Comparison of ENCODE assay signal across 8 cellular contexts in genomic region chr10:13528875-13529713, GRCh38.
A peak's percentile ranks its signal among the peaks of the same experiment; 100 is the strongest.
DNase-seq lines count a peak whose midpoint lies in the region; ATAC-seq and TF ChIP-seq lines count a peak whose summit lies in the region.

TSS of gene BEND7 (minus strand) at chr10:13529014. CDS start at chr10:13528533, 481 bp downstream.

- H3K4me1 Mint-ChIP-seq in stimulated activated effector memory CD8-positive, alpha-beta T cell treated with anti-CD3 and anti-CD28 coated beads, Interleukin-12 subunit alpha, Interleukin-12 subunit beta, amount 100 ng/mL, for 72 hours, result peaks cover 15% of the 10 kb centered on the region

- H3K36me3 Mint-ChIP-seq in stimulated activated effector memory CD8-positive, alpha-beta T cell treated with anti-CD3 and anti-CD28 coated beads, Interleukin-12 subunit alpha, Interleukin-12 subunit beta, amount 100 ng/mL, for 72 hours, result no peaks in the 10 kb centered on the region

- no peak within 1 kb of the TSS for H3K27ac Mint-ChIP-seq in stimulated activated effector memory CD8-positive, alpha-beta T cell treated with anti-CD3 and anti-CD28 coated beads, Interleukin-12 subunit alpha, Interleukin-12 subunit beta, amount 100 ng/mL, for 72 hours

- no peak within 1 kb of the TSS for H3K4me3 ChIP-seq in NB4 (ENCODE audit: low read depth, low read length)

- H3K4me3 Mint-ChIP-seq in stimulated activated effector memory CD8-positive, alpha-beta T cell treated with anti-CD3 and anti-CD28 coated beads, Interleukin-12 subunit alpha, Interleukin-12 subunit beta, amount 100 ng/mL, for 72 hours, result peak within 1 kb of the TSS; percentile 47

- no peak for TF ChIP-seq CTCF in NB4 (IDR thresholded peaks at IDR 0.05; ENCODE audit: low read depth, low read length)

- DNase-seq in NCI-H1092 (lab: John Stamatoyannopoulos, UW) (peak; percentile 3), NCI-H1092 treated with DMSO at 0.1 percent for 48 hours (lab: John Stamatoyannopoulos, UW) (no peak), NB4 (ENCODE audit: low read depth) (peak; percentile 9), cerebellar cortex (ENCODE audit: low spot score) (peak; percentile 14), kidney tubule cell (ENCODE audit: low spot score) (peak; percentile 69)
- DNase-seq in stimulated activated effector memory CD8-positive, alpha-beta T cell treated with anti-CD3 and anti-CD28 coated beads, Interleukin-12 subunit alpha, Interleukin-12 subunit beta, amount 100 ng/mL, for 72 hours (ENCODE audit: low spot score in 2 of 2), result no peak

- ATAC-seq in stimulated activated effector memory CD8-positive, alpha-beta T cell treated with anti-CD3 and anti-CD28 coated beads, Interleukin-12 subunit alpha, Interleukin-12 subunit beta, amount 100 ng/mL, for 72 hours, result peak; percentile 56
- ATAC-seq in GM18505 (IDR thresholded peaks at IDR 0.05; ENCODE audit: unreplicated experiment) (no peak), GM21529 (IDR thresholded peaks at IDR 0.05; ENCODE audit: unreplicated experiment) (no peak)

- no peaks in the 10 kb centered on the region for H3K9me3 Mint-ChIP-seq in stimulated activated effector memory CD8-positive, alpha-beta T cell treated with anti-CD3 and anti-CD28 coated beads, Interleukin-12 subunit alpha, Interleukin-12 subunit beta, amount 100 ng/mL, for 72 hours

- no peak for TF ChIP-seq POLR2A in NB4 (IDR thresholded peaks at IDR 0.05; ENCODE audit: extremely low read depth, insufficient read length)
- no peak for TF ChIP-seq POLR2A in GM18505 (IDR thresholded peaks at IDR 0.05; ENCODE audit: borderline replicate concordance, extremely low read depth, insufficient read depth, insufficient read length)

Comparison
In these comparisons a context has a peak if more than half of its experiments do, and no peak if none do; other contexts are left out.
1. DNase-seq: peak in NCI-H1092 (single experiment), NB4 (single experiment), cerebellar cortex (single experiment) and kidney tubule cell (single experiment); none in NCI-H1092 treated with DMSO at 0.1 percent for 48 hours (single experiment) and stimulated activated effector memory CD8-positive, alpha-beta T cell treated with anti-CD3 and anti-CD28 coated beads, Interleukin-12 subunit alpha, Interleukin-12 subunit beta, amount 100 ng/mL, for 72 hours (0 of 2).